In genomic region chr6:37878150-37878710, GRCh38 we compare ENCODE assay signal across 1 cellular context.
TF ChIP-seq lines count a peak whose summit lies in the region.

No MANE protein-coding gene starts in this region.

TF ChIP-seq in IMR-90, 13 proteins besides CTCF, POLR2A, EP300 and RAD21 (continued from another document):
- no peak for TF ChIP-seq ELK1 (IDR thresholded peaks at IDR 0.05; ENCODE audit: borderline replicate concordance, low read depth, low read length)
- no peak for TF ChIP-seq CHD1 (IDR thresholded peaks at IDR 0.05; ENCODE audit: low read depth, low read length)
- TF ChIP-seq CEBPB (IDR thresholded peaks at IDR 0.05; ENCODE audit: low read depth, low read length) = no peak
- no peak for TF ChIP-seq MAFK (IDR thresholded peaks at IDR 0.05; ENCODE audit: low read depth, low read length)
- TF ChIP-seq FOS (IDR thresholded peaks at IDR 0.05; ENCODE audit: low read depth, low read length) = no peak
- no peak for TF ChIP-seq RCOR1 (IDR thresholded peaks at IDR 0.05; ENCODE audit: insufficient replicate concordance, low read length)
- TF ChIP-seq NFE2L2 (IDR thresholded peaks at IDR 0.05; ENCODE audit: low read depth, low read length) = no peak
- no peak for TF ChIP-seq USF2 (IDR thresholded peaks at IDR 0.05; ENCODE audit: low read depth, low read length)
- TF ChIP-seq BHLHE40 (IDR thresholded peaks at IDR 0.05; ENCODE audit: low read depth, low read length) = no peak
- no peak for TF ChIP-seq SMC3 (IDR thresholded peaks at IDR 0.05; ENCODE audit: low read depth, low read length)
- TF ChIP-seq MXI1 (IDR thresholded peaks at IDR 0.05; ENCODE audit: borderline replicate concordance, low read depth, low read length) = no peak
- no peak for TF ChIP-seq MAZ (IDR thresholded peaks at IDR 0.05; ENCODE audit: borderline replicate concordance, low read depth, low read length)
